In the genomic region with DNA sequence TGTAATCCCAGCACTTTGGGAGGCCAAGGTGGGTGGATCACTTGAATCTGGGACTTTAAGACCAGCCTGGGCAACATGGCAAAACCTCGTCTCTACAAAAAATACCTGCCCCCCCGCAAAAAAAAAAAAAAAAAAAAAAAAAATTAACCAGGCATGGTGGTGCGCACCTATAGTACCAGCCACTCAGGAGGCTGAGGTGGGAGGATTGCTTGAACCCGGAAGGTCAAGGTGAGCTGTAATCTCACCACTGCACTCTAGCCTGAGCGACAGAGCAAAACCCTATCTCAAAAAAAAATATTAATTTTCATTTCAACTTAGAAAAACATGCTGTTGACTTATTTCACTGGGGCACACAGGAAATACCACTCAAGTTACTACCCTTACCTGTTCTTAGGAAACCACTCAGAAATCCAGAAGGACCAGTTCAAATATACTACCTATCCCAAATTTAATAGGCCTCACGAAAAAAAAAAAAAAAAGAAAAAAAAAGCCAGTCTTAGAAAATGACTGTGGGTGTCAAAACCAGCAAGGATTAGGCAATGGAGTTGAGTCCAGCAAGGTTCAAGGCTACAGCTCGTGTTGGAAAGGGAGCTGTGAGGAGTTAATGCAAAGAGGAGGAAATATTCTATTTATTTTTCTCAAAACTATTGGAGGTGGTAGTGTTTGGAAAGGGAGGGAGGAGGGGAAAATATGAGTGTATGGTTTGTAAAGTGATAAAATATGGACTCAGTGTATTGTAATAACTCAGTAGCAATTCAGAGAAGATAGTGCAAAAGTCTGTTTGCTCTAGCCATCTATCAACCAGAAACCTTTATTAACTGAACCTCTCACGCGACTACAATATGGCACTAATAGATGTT, we compare ENCODE assay signal across 11 cellular contexts. TPM values are rescaled to one million over a fixed set of nuclear protein-coding genes. Genes with fewer than 3 reads are reported as not detected.
DNase-seq lines count a peak whose midpoint lies in the region; ATAC-seq and TF ChIP-seq lines count a peak whose summit lies in the region.
"Had no signal": no experiment of that assay in that cellular context is flagged by ENCODE, and none has a peak within 500 bp of the region (broad histone marks: within the 10 kb centered on the region; RNA-seq: fewer than 3 reads in every experiment).

No MANE protein-coding gene starts in this region.

- H3K36me3 Mint-ChIP-seq in activated CD4-positive, alpha-beta memory T cell treated with anti-CD3 and anti-CD28 coated beads, Interleukin-2, amount 10 ng/mL, durations not matched to agents 7 days and 5 days (ENCODE audit: low read depth), result no peaks in the 10 kb centered on the region
- H3K36me3 Mint-ChIP-seq in activated CD4-positive, alpha-beta memory T cell treated with anti-CD3 and anti-CD28 coated beads for 36 hours, result no peaks in the 10 kb centered on the region
- H3K36me3 Mint-ChIP-seq: naive B cell had no signal

- WGBS in transverse colon (ENCODE audit: low coverage in 1 of 2), 2 donors, result 56 to 69% methylated on average over 4 to 9 of the region's 9 CpGs

- peaks cover 57% of the 10 kb centered on the region for H3K4me1 Mint-ChIP-seq in activated CD4-positive, alpha-beta memory T cell treated with anti-CD3 and anti-CD28 coated beads, Interleukin-2, amount 10 ng/mL, durations not matched to agents 7 days and 5 days
- H3K4me1 Mint-ChIP-seq in activated CD4-positive, alpha-beta memory T cell treated with anti-CD3 and anti-CD28 coated beads for 36 hours (ENCODE audit: low read depth), result peaks cover 41% of the 10 kb centered on the region

- no peaks in the 10 kb centered on the region for H3K27me3 Mint-ChIP-seq in activated CD4-positive, alpha-beta memory T cell treated with anti-CD3 and anti-CD28 coated beads, Interleukin-2, amount 10 ng/mL, durations not matched to agents 7 days and 5 days
- H3K27me3 Mint-ChIP-seq in activated CD4-positive, alpha-beta memory T cell treated with anti-CD3 and anti-CD28 coated beads for 36 hours, result no peaks in the 10 kb centered on the region
- H3K27me3 Mint-ChIP-seq: naive B cell had no signal

- no peaks in the 10 kb centered on the region for H3K9me3 ChIP-seq in lower lobe of right lung
- no peaks in the 10 kb centered on the region for H3K9me3 ChIP-seq in transverse colon
- H3K9me3 ChIP-seq: adrenal gland, thyroid gland had no signal

- no peak for TF ChIP-seq POLR2A in transverse colon (IDR thresholded peaks at IDR 0.05)

- TF ChIP-seq CTCF in choroid plexus epithelial cell (conservative IDR thresholded peaks at IDR 0.05; ENCODE audit: low read depth, low read length) (no peak), lower lobe of right lung (IDR thresholded peaks at IDR 0.05) (no peak), transverse colon (IDR thresholded peaks at IDR 0.05) (no peak)

- H3K4me1 ChIP-seq in lower lobe of right lung (peaks cover 47% of the 10 kb centered on the region), transverse colon (peaks cover 31 to 61% (median 41%) of the 10 kb centered on the region in 4 donors)

- H3K4me3 ChIP-seq in choroid plexus epithelial cell (ENCODE audit: low read depth, low read length) (no peak overlapping the region), lower lobe of right lung (no peak overlapping the region), transverse colon (no peak overlapping the region)
- H3K4me3 ChIP-seq: adrenal gland, thyroid gland had no signal

- POLR2A ChIA-PET in activated CD4-positive, alpha-beta memory T cell treated with anti-CD3 and anti-CD28 coated beads, Interleukin-2, amount 10 ng/mL, durations not matched to agents 7 days and 5 days (lab: Charles Lee), result interaction anchor here (0.6 to 6.6 kb wide), 8 partner anchors 25 to 118 kb away, joined by 3 to 90 read pairs (median 6); a partner anchor contains a TSS
- POLR2A ChIA-PET in activated CD4-positive, alpha-beta memory T cell treated with anti-CD3 and anti-CD28 coated beads for 36 hours (lab: Charles Lee), result interaction anchor here (1.4 to 2.1 kb wide), 3 partner anchors 36 to 150 kb away, joined by 3 to 12 read pairs (median 8); a partner anchor contains a TSS

- in situ Hi-C loops in transverse colon (cut with MboI; ENCODE audit: low pct_ligation_motif_present in 1 of 4, low pct_unique_long_range_greater_than_20kb in 1 of 4, low sequenced_read_pairs in 3 of 4), result no loop called here

- H3K27ac ChIP-seq in lower lobe of right lung (peak overlapping the region; percentile 69), transverse colon (peak overlapping the region; percentile 82 to 88 (median 88))
- H3K27ac ChIP-seq: thyroid gland had no signal

- DNase-seq in activated CD4-positive, alpha-beta memory T cell treated with anti-CD3 and anti-CD28 coated beads, Interleukin-2, amount 10 ng/mL, durations not matched to agents 7 days and 5 days, result no peak
- DNase-seq in activated CD4-positive, alpha-beta memory T cell treated with anti-CD3 and anti-CD28 coated beads for 36 hours, result no peak
- peak; percentile 51 for DNase-seq in choroid plexus epithelial cell (ENCODE audit: low read depth)
- no peak for DNase-seq in lower lobe of right lung
- no peak for DNase-seq in transverse colon
- no peak for DNase-seq in germinal center (ENCODE audit: low spot score)
- no peak for DNase-seq in kidney tubule cell (ENCODE audit: low spot score)
- DNase-seq in AG08395 (ENCODE audit: low spot score), result no peak
- DNase-seq: naive B cell, thyroid gland had no signal

- CTCF ChIA-PET in activated CD4-positive, alpha-beta memory T cell treated with anti-CD3 and anti-CD28 coated beads, Interleukin-2, amount 10 ng/mL, durations not matched to agents 7 days and 5 days (lab: Charles Lee), result interaction anchor here (0.6 to 5.8 kb wide), 8 partner anchors 28 to 224 kb away, joined by 3 to 17 read pairs (median 4); no protein-coding TSS in a partner anchor
- CTCF ChIA-PET in activated CD4-positive, alpha-beta memory T cell treated with anti-CD3 and anti-CD28 coated beads for 36 hours (lab: Charles Lee), result interaction anchor here (0.7 to 3.5 kb wide), 5 partner anchors 22 to 86 kb away, joined by 3 to 32 read pairs (median 7); a partner anchor contains a TSS

- ATAC-seq in lower lobe of right lung, result peak; percentile 24 to 31

- peak overlapping the region; percentile 30 for H3K27ac Mint-ChIP-seq in activated CD4-positive, alpha-beta memory T cell treated with anti-CD3 and anti-CD28 coated beads, Interleukin-2, amount 10 ng/mL, durations not matched to agents 7 days and 5 days
- no peak overlapping the region for H3K27ac Mint-ChIP-seq in activated CD4-positive, alpha-beta memory T cell treated with anti-CD3 and anti-CD28 coated beads for 36 hours
- H3K27ac Mint-ChIP-seq: naive B cell had no signal

- H3K27me3 ChIP-seq in lower lobe of right lung (ENCODE audit: low read depth) (no peaks in the 10 kb centered on the region), transverse colon (no peaks in the 10 kb centered on the region)
- H3K27me3 ChIP-seq: adrenal gland, thyroid gland had no signal

- no peaks in the 10 kb centered on the region for H3K36me3 ChIP-seq in lower lobe of right lung
- no peaks in the 10 kb centered on the region for H3K36me3 ChIP-seq in transverse colon
- H3K36me3 ChIP-seq: adrenal gland, thyroid gland had no signal

- intact Hi-C loops in activated CD4-positive, alpha-beta memory T cell treated with anti-CD3 and anti-CD28 coated beads for 36 hours (cut with micrococcal nuclease), result loop anchor here (5.0 kb wide), 1 partner anchor 34 kb away; no protein-coding TSS in a partner anchor
- intact Hi-C loops in lower lobe of right lung (cut with DNase I) (no loop called here), transverse colon (cut with DNase I; ENCODE audit: low total_unique reads) (no loop called here)

- H3K9me3 Mint-ChIP-seq in activated CD4-positive, alpha-beta memory T cell treated with anti-CD3 and anti-CD28 coated beads, Interleukin-2, amount 10 ng/mL, durations not matched to agents 7 days and 5 days, result no peaks in the 10 kb centered on the region
- no peaks in the 10 kb centered on the region for H3K9me3 Mint-ChIP-seq in activated CD4-positive, alpha-beta memory T cell treated with anti-CD3 and anti-CD28 coated beads for 36 hours
- H3K9me3 Mint-ChIP-seq: naive B cell had no signal

- no peak for TF ChIP-seq EP300 in transverse colon (IDR thresholded peaks at IDR 0.05; ENCODE audit: low read depth)

- H3K4me3 Mint-ChIP-seq in activated CD4-positive, alpha-beta memory T cell treated with anti-CD3 and anti-CD28 coated beads, Interleukin-2, amount 10 ng/mL, durations not matched to agents 7 days and 5 days, result no peak overlapping the region
- H3K4me3 Mint-ChIP-seq in activated CD4-positive, alpha-beta memory T cell treated with anti-CD3 and anti-CD28 coated beads for 36 hours, result no peak overlapping the region
- H3K4me3 Mint-ChIP-seq: naive B cell had no signal

RNA-seq across cellular contexts. Expression of a gene that starts 33.9 kb away (rescaled TPM):
- 100 to 1,000 TPM; 497 to 505 TPM for total RNA-seq in activated CD4-positive, alpha-beta memory T cell treated with anti-CD3 and anti-CD28 coated beads, Interleukin-2, amount 10 ng/mL, durations not matched to agents 7 days and 5 days
- 100 to 1,000 TPM; 204 TPM for total RNA-seq in activated CD4-positive, alpha-beta memory T cell treated with anti-CD3 and anti-CD28 coated beads for 36 hours
- total RNA-seq in lower lobe of right lung, result 56.8 TPM
- total RNA-seq in transverse colon, result 100 to 1,000 TPM in 1 of 4 donors, 10 to 100 TPM in 2, 1 to 10 TPM in 1; 6.8 to 102 (median 24.0) TPM
